In the genomic region with DNA sequence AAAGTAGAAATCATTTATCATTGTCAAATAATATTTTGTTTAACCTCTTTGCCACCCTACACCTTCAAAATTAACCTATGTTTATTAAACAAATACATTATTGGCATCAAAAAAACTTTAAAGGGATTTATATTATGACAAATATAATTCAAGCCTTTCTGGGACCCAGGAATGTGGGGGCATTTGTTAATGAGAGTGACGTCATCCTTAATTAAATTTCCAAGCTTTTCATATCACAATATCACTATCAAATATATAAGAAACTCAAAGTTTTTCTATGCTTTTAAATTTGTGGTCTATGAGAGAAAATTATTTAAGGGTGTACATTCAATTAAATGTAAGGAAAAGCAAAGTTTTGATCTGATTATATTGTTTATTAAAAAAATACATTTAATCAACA, we compare ENCODE assay signal across 25 cellular contexts.
"Had no signal": no experiment of that assay in that cellular context is flagged by ENCODE, and none has a peak within 500 bp of the region (broad histone marks: within the 10 kb centered on the region; RNA-seq: fewer than 3 reads in every experiment).

No MANE protein-coding gene starts in this region.

- H3K27ac ChIP-seq: PC-9, RWPE1, SJCRH30, SK-N-MC had no signal

- ATAC-seq: Panc1, Right ventricle myocardium inferior, SK-N-SH treated with all-trans-retinoic acid at 6 μM for 48 hours, T-cell had no signal

- DNase-seq: MM.1S, MV-4-11, NCI-H1092, NCI-H1417 treated with DMSO at 0.1 percent for 48 hours, NCI-H1436 treated with DMSO at 0.1 percent for 48 hours, NCI-H1694 treated with DMSO at 0.1 percent for 48 hours, NCI-H187 treated with DMSO at 0.1 percent for 48 hours, NCI-H2029, NCI-H2171 treated with DMSO at 0.1 percent for 48 hours, NCI-H2227 treated with DMSO at 0.1 percent for 48 hours, NCI-H446, NCI-H510A treated with DMSO at 0.1 percent for 48 hours, NCI-H526 treated with DMSO at 0.1 percent for 48 hours, NCI-H774, PC-9, SHP77, SIG-M5, SJCRH30, T-cell had no signal

- FAIRE-seq: RCC 7860 had no signal

- H3K36me3 ChIP-seq: SJCRH30 had no signal

- H2AFZ ChIP-seq: PC-9 had no signal

- H3K27ac Mint-ChIP-seq: T-cell had no signal

- H3K27me3 ChIP-seq: SJCRH30 had no signal

- H3K4me1 ChIP-seq: SJCRH30 had no signal

- H3K27me3 Mint-ChIP-seq: T-cell had no signal

- H3K4me1 Mint-ChIP-seq: T-cell had no signal

- H3K4me3 Mint-ChIP-seq: T-cell had no signal

- H3K4me2 ChIP-seq: PC-9 had no signal

- H3K36me3 Mint-ChIP-seq: T-cell had no signal

- H3K4me3 ChIP-seq: PC-9, SJCRH30, SK-N-MC had no signal

- H3K9me3 ChIP-seq: SJCRH30 had no signal
